ENCODE assay signal across 22 cellular contexts in the genomic region with DNA sequence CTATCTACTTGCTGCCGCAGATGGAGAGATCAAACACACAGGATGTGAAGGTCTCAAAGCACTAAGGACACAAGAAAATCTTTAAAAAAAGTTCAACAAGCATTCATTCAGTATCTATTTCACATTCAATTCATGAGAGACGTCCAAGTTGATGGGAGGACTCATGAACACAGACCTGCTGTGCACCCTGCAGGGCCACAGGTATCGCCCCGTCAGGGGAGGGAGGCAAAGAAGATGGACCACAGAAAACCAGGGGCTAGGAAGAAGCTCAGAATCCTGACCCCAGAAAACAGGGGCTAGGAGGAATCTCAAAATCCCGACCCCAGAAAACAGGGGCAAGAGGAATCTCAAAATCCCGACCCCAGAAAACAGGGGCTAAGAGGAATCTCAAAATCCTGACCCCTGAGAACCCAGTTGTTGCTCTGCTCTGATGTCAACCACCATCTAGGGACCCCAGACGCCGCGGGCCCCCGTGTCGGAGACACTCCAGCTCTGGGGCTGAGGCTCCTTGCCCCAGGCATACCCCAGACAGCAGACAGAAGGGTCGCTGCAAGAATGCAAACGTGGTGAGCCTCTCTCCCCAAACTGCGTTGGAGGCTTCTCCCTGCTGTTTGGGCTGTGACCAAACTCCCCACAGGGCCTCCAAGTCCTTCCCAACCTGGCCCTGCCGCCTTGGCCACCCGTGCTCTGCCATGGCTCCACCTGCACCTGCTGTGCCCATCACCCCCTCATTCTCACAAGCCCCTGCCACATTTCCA.
A peak's percentile ranks its signal among the peaks of the same experiment; 100 is the strongest.
DNase-seq lines count a peak whose midpoint lies in the region; ATAC-seq and TF ChIP-seq lines count a peak whose summit lies in the region.
"Had no signal": no experiment of that assay in that cellular context is flagged by ENCODE, and none has a peak within 500 bp of the region (broad histone marks: within the 10 kb centered on the region; RNA-seq: fewer than 3 reads in every experiment).

No MANE protein-coding gene starts in this region.

- 60 to 74% methylated on average over 4 to 7 of the region's 16 CpGs for WGBS in gastroesophageal sphincter (ENCODE audit: low coverage in 1 of 2), 2 donors
- WGBS in endodermal cell (ENCODE audit: insufficient coverage in 1 of 2, insufficient read length in 1 of 2), 2 experiments = 91% methylated on average over 13 to 16 of the region's 16 CpGs

- no peaks in the 10 kb centered on the region for H3K36me3 ChIP-seq in gastroesophageal sphincter
- no peaks in the 10 kb centered on the region for H3K36me3 ChIP-seq in neural progenitor cell
- H3K36me3 ChIP-seq in thoracic aorta = no peaks in the 10 kb centered on the region
- no peaks in the 10 kb centered on the region for H3K36me3 ChIP-seq in endodermal cell (ENCODE audit: control insufficient read depth, insufficient read depth, low read length)
- H3K36me3 ChIP-seq: ovary, upper lobe of left lung had no signal

- H3K36me3 Mint-ChIP-seq in activated naive CD4-positive, alpha-beta T cell treated with anti-CD3 and anti-CD28 coated beads, Interleukin-2, amount 50 U/mL, for 24 hours = no peaks in the 10 kb centered on the region
- H3K36me3 Mint-ChIP-seq in activated naive CD4-positive, alpha-beta T cell treated with anti-CD3 and anti-CD28 coated beads for 36 hours (ENCODE audit: low read depth) = no peaks in the 10 kb centered on the region
- H3K36me3 Mint-ChIP-seq in neural progenitor cell (peaks cover 8% of the 10 kb centered on the region), endodermal cell (ENCODE audit: low read depth) (no peaks in the 10 kb centered on the region)

- no peaks in the 10 kb centered on the region for H3K4me1 Mint-ChIP-seq in activated naive CD4-positive, alpha-beta T cell treated with anti-CD3 and anti-CD28 coated beads, Interleukin-2, amount 50 U/mL, for 24 hours
- no peaks in the 10 kb centered on the region for H3K4me1 Mint-ChIP-seq in activated naive CD4-positive, alpha-beta T cell treated with anti-CD3 and anti-CD28 coated beads for 36 hours (ENCODE audit: low read depth)
- H3K4me1 Mint-ChIP-seq in neural progenitor cell (peaks cover 45% of the 10 kb centered on the region), endodermal cell (peaks cover 23% of the 10 kb centered on the region)
- H3K4me1 Mint-ChIP-seq: activated CD4-positive, alpha-beta T cell treated with anti-CD3 and anti-CD28 coated beads for 36 hours had no signal

- no peaks in the 10 kb centered on the region for H3K9me3 Mint-ChIP-seq in activated naive CD4-positive, alpha-beta T cell treated with anti-CD3 and anti-CD28 coated beads, Interleukin-2, amount 50 U/mL, for 24 hours
- H3K9me3 Mint-ChIP-seq in activated naive CD4-positive, alpha-beta T cell treated with anti-CD3 and anti-CD28 coated beads for 36 hours = no peaks in the 10 kb centered on the region
- H3K9me3 Mint-ChIP-seq in neural progenitor cell = peaks cover 7% of the 10 kb centered on the region
- H3K9me3 Mint-ChIP-seq in endodermal cell = no peaks in the 10 kb centered on the region

- intact Hi-C loops in activated naive CD4-positive, alpha-beta T cell treated with anti-CD3 and anti-CD28 coated beads for 36 hours (cut with micrococcal nuclease) = no loop called here

- CTCF ChIA-PET in activated naive CD4-positive, alpha-beta T cell treated with anti-CD3 and anti-CD28 coated beads for 36 hours (lab: Charles Lee) = no interaction called here

- peak overlapping the region in 1 of 2 donors; percentile 11 for H3K4me3 ChIP-seq in gastroesophageal sphincter
- H3K4me3 ChIP-seq in neural progenitor cell = no peak overlapping the region
- H3K4me3 ChIP-seq in thoracic aorta = peak overlapping the region; percentile 58
- no peak overlapping the region for H3K4me3 ChIP-seq in endodermal cell (ENCODE audit: low read length)
- H3K4me3 ChIP-seq: BLaER1, ovary, PC-9, upper lobe of left lung had no signal

- H3K27me3 ChIP-seq in gastroesophageal sphincter (no peaks in the 10 kb centered on the region), neural progenitor cell (no peaks in the 10 kb centered on the region), thoracic aorta (replicated peaks; ENCODE audit: insufficient read depth) (no peaks in the 10 kb centered on the region), endodermal cell (ENCODE audit: control insufficient read depth, insufficient read depth, low read length, poor library complexity, severe bottlenecking) (no peaks in the 10 kb centered on the region)
- H3K27me3 ChIP-seq: ovary, upper lobe of left lung had no signal

- no peaks in the 10 kb centered on the region for H3K27me3 Mint-ChIP-seq in activated naive CD4-positive, alpha-beta T cell treated with anti-CD3 and anti-CD28 coated beads, Interleukin-2, amount 50 U/mL, for 24 hours
- no peaks in the 10 kb centered on the region for H3K27me3 Mint-ChIP-seq in activated naive CD4-positive, alpha-beta T cell treated with anti-CD3 and anti-CD28 coated beads for 36 hours (ENCODE audit: low read depth)
- H3K27me3 Mint-ChIP-seq in neural progenitor cell (ENCODE audit: insufficient read depth, low read depth) = peaks cover 5% of the 10 kb centered on the region
- H3K27me3 Mint-ChIP-seq in endodermal cell (ENCODE audit: insufficient read depth) = peaks cover 3% of the 10 kb centered on the region

- no peak for DNase-seq in activated naive CD4-positive, alpha-beta T cell treated with anti-CD3 and anti-CD28 coated beads for 36 hours
- no peak for DNase-seq in neural progenitor cell (ENCODE audit: low spot score)
- no peak for DNase-seq in thoracic aorta (ENCODE audit: low spot score)
- DNase-seq in NCI-H2029 (lab: John Stamatoyannopoulos, UW) = no peak
- no peak for DNase-seq in endodermal cell
- DNase-seq: 8988T; activated CD4-positive, alpha-beta T cell treated with anti-CD3 and anti-CD28 coated beads for 36 hours; activated CD8-positive, alpha-beta memory T cell treated with anti-CD3 and anti-CD28 coated beads, Interleukin-2, amount 50 U/mL, for 48 hours; activated gamma-delta T cell treated with Interleukin-2 at 50 U/mL for 16 hours; Karpas-422; NCI-H1092 treated with DMSO at 0.1 percent for 48 hours; NCI-H526; PC-9; T1000; upper lobe of left lung had no signal

- TF ChIP-seq POLR2A in gastroesophageal sphincter (IDR thresholded peaks at IDR 0.05) = no peak

- TF ChIP-seq CTCF in gastroesophageal sphincter (IDR thresholded peaks at IDR 0.05) (no peak), neural progenitor cell (IDR thresholded peaks at IDR 0.05) (no peak), thoracic aorta (IDR thresholded peaks at IDR 0.05) (no peak), endodermal cell (conservative IDR thresholded peaks at IDR 0.05) (no peak)

- H3K4me2 ChIP-seq in neural progenitor cell = no peak overlapping the region
- H3K4me2 ChIP-seq: PC-9, SK-N-SH had no signal

- H3K4me1 ChIP-seq in gastroesophageal sphincter (peaks cover 18 to 96% (median 20%) of the 10 kb centered on the region in 3 donors), neural progenitor cell (peaks cover 29% of the 10 kb centered on the region), thoracic aorta (ENCODE audit: control insufficient read depth in 1 of 2, low read depth in 2 of 2) (peaks cover 9 to 22% of the 10 kb centered on the region in 2 donors), endodermal cell (ENCODE audit: control insufficient read depth, insufficient read depth, low read length) (no peaks in the 10 kb centered on the region)

- peak overlapping the region; percentile 44 for H3K27ac Mint-ChIP-seq in activated naive CD4-positive, alpha-beta T cell treated with anti-CD3 and anti-CD28 coated beads, Interleukin-2, amount 50 U/mL, for 24 hours
- no peak overlapping the region for H3K27ac Mint-ChIP-seq in activated naive CD4-positive, alpha-beta T cell treated with anti-CD3 and anti-CD28 coated beads for 36 hours
- peak overlapping the region; percentile 60 for H3K27ac Mint-ChIP-seq in neural progenitor cell
- H3K27ac Mint-ChIP-seq in endodermal cell = no peak overlapping the region
- H3K27ac Mint-ChIP-seq: activated CD4-positive, alpha-beta T cell treated with anti-CD3 and anti-CD28 coated beads for 36 hours had no signal

- no peak overlapping the region for H3K9ac ChIP-seq in neural progenitor cell
- H3K9ac ChIP-seq in endodermal cell (ENCODE audit: extremely low read depth, low read length, poor library complexity, severe bottlenecking) = no peak overlapping the region
- H3K9ac ChIP-seq: BLaER1, SK-N-SH had no signal

- H3K27ac ChIP-seq in gastroesophageal sphincter = peak overlapping the region; percentile 87 to 93 (median 90)
- no peak overlapping the region for H3K27ac ChIP-seq in neural progenitor cell
- peak overlapping the region in 1 of 2 donors; percentile 46 for H3K27ac ChIP-seq in thoracic aorta
- H3K27ac ChIP-seq in endodermal cell (ENCODE audit: low read depth, low read length) = no peak overlapping the region
- H3K27ac ChIP-seq: BLaER1, ovary, PC-9, upper lobe of left lung had no signal

- ATAC-seq in gastroesophageal sphincter (no peak), thoracic aorta (ENCODE audit: insufficient number of reproducible peaks, low FRiP score, low read depth) (no peak), HG02885 (IDR thresholded peaks at IDR 0.05; ENCODE audit: poor library complexity, unreplicated experiment) (no peak)
- ATAC-seq: activated CD4-positive, alpha-beta T cell treated with anti-CD3 and anti-CD28 coated beads for 36 hours; HCT116 had no signal

- peaks cover 34% of the 10 kb centered on the region for H3K79me2 ChIP-seq in neural progenitor cell (ENCODE audit: low read depth)

- H3F3A ChIP-seq in neural progenitor cell (ENCODE audit: low read depth) = no peaks in the 10 kb centered on the region

- peaks cover 63% of the 10 kb centered on the region for H4K20me1 ChIP-seq in neural progenitor cell (ENCODE audit: low read depth)

- TF ChIP-seq EP300 in gastroesophageal sphincter (IDR thresholded peaks at IDR 0.05) = no peak

- no peaks in the 10 kb centered on the region for H3K9me3 ChIP-seq in gastroesophageal sphincter
- no peaks in the 10 kb centered on the region for H3K9me3 ChIP-seq in neural progenitor cell (ENCODE audit: low read depth)
- no peaks in the 10 kb centered on the region for H3K9me3 ChIP-seq in thoracic aorta
- no peaks in the 10 kb centered on the region for H3K9me3 ChIP-seq in endodermal cell (ENCODE audit: control insufficient read depth, low read length)
- H3K9me3 ChIP-seq: BLaER1, ovary, SK-N-SH, upper lobe of left lung had no signal

- H3K4me3 Mint-ChIP-seq in activated naive CD4-positive, alpha-beta T cell treated with anti-CD3 and anti-CD28 coated beads, Interleukin-2, amount 50 U/mL, for 24 hours = no peak overlapping the region
- no peak overlapping the region for H3K4me3 Mint-ChIP-seq in activated naive CD4-positive, alpha-beta T cell treated with anti-CD3 and anti-CD28 coated beads for 36 hours
- H3K4me3 Mint-ChIP-seq in neural progenitor cell = no peak overlapping the region
- no peak overlapping the region for H3K4me3 Mint-ChIP-seq in endodermal cell
- H3K4me3 Mint-ChIP-seq: activated CD4-positive, alpha-beta T cell treated with anti-CD3 and anti-CD28 coated beads for 36 hours had no signal

- no peak overlapping the region for H2AFZ ChIP-seq in neural progenitor cell (replicated peaks)
- H2AFZ ChIP-seq: PC-9 had no signal

Comparison
In these comparisons a context has a peak if more than half of its experiments do, and no peak if none do; other contexts are left out.
1. H3K27ac Mint-ChIP-seq: peak in activated naive CD4-positive, alpha-beta T cell treated with anti-CD3 and anti-CD28 coated beads, Interleukin-2, amount 50 U/mL, for 24 hours (single experiment) and neural progenitor cell (single experiment); none in activated naive CD4-positive, alpha-beta T cell treated with anti-CD3 and anti-CD28 coated beads for 36 hours (single experiment) and endodermal cell (single experiment).
2. H3K27ac ChIP-seq: peak in gastroesophageal sphincter (4 of 4); none in neural progenitor cell (single experiment) and endodermal cell (single experiment).